ENCODE assay signal across 8 cellular contexts in genomic region chr20:60055740-60056139, GRCh38.
DNase-seq lines count a peak whose midpoint lies in the region; ATAC-seq and TF ChIP-seq lines count a peak whose summit lies in the region.

No MANE protein-coding gene starts in this region.

- BruUV-seq in MCF 10A (replicated peaks; lab: Mats Ljungman, UMichigan), result no TSS peak

- no peaks in the 10 kb centered on the region for H3K9me3 ChIP-seq in breast epithelium
- no peaks in the 10 kb centered on the region for H3K9me3 ChIP-seq in esophagus muscularis mucosa

- H3K4me1 Mint-ChIP-seq in MCF 10A (ENCODE audit: insufficient read depth, unreplicated experiment), result peaks cover 12% of the 10 kb centered on the region
- peaks cover 45% of the 10 kb centered on the region for H3K4me1 Mint-ChIP-seq in stimulated activated naive CD8-positive, alpha-beta T cell treated with anti-CD3 and anti-CD28 coated beads, Interleukin-15, amount 100 ng/mL, for 72 hours

- H3K27me3 Mint-ChIP-seq in MCF 10A (ENCODE audit: insufficient read depth, unreplicated experiment), result no peaks in the 10 kb centered on the region
- H3K27me3 Mint-ChIP-seq in stimulated activated naive CD8-positive, alpha-beta T cell treated with anti-CD3 and anti-CD28 coated beads, Interleukin-15, amount 100 ng/mL, for 72 hours, result peaks cover 7% of the 10 kb centered on the region

- CTCF ChIA-PET in MCF 10A (lab: Yijun Ruan, JAX), result interaction anchor here (0.5 to 14.5 kb wide), 19 partner anchors 9 to 1841 kb away, joined by 3 to 360 read pairs (median 10); partner anchors contain the start of gene CDH26

- intact Hi-C loops in MCF 10A (cut with micrococcal nuclease), result loop anchor here (2.0 kb wide), 1 partner anchor 155 kb away; no protein-coding TSS in a partner anchor
- intact Hi-C loops in breast epithelium (cut with DNase I; ENCODE audit: low total_unique reads), result no loop called here
- intact Hi-C loops in left ventricle myocardium superior (cut with micrococcal nuclease), result no loop called here
- intact Hi-C loops in esophagus muscularis mucosa (cut with DNase I), result no loop called here

- H3K27ac ChIP-seq in breast epithelium, result no peak overlapping the region
- no peak overlapping the region for H3K27ac ChIP-seq in esophagus muscularis mucosa (replicated peaks in 1 of 4)

- ATAC-seq in left ventricle myocardium superior, result peak; percentile 61
- peak; percentile 77 for ATAC-seq in stimulated activated naive CD8-positive, alpha-beta T cell treated with anti-CD3 and anti-CD28 coated beads, Interleukin-15, amount 100 ng/mL, for 72 hours

- POLR2A ChIA-PET in MCF 10A (lab: Yijun Ruan, JAX), result interaction anchor here (0.7 to 1.1 kb wide), 2 partner anchors 15 to 84 kb away, joined by 4 read pairs; no protein-coding TSS in a partner anchor

- WGBS in esophagus muscularis mucosa, result 91% methylated on average over 14 of the region's 14 CpGs

- TF ChIP-seq POLR2A in breast epithelium (IDR thresholded peaks at IDR 0.05) (no peak), esophagus muscularis mucosa (IDR thresholded peaks at IDR 0.05; ENCODE audit: low read depth) (no peak)

- H3K4me3 ChIP-seq in breast epithelium (no peak overlapping the region), esophagus muscularis mucosa (no peak overlapping the region)

- H3K9me3 Mint-ChIP-seq in MCF 10A (ENCODE audit: unreplicated experiment), result no peaks in the 10 kb centered on the region
- no peaks in the 10 kb centered on the region for H3K9me3 Mint-ChIP-seq in stimulated activated naive CD8-positive, alpha-beta T cell treated with anti-CD3 and anti-CD28 coated beads, Interleukin-15, amount 100 ng/mL, for 72 hours

- peak overlapping the region; percentile 51 for H3K27ac Mint-ChIP-seq in MCF 10A (ENCODE audit: low read depth, unreplicated experiment)
- peak overlapping the region; percentile 1 to 79 for H3K27ac Mint-ChIP-seq in stimulated activated naive CD8-positive, alpha-beta T cell treated with anti-CD3 and anti-CD28 coated beads, Interleukin-15, amount 100 ng/mL, for 72 hours

- peaks cover 0 to 4% of the 10 kb centered on the region in 2 donors for H3K4me1 ChIP-seq in breast epithelium
- H3K4me1 ChIP-seq in esophagus muscularis mucosa, result peaks cover 14 to 24% (median 20%) of the 10 kb centered on the region in 4 donors

- no peak overlapping the region for H3K4me3 Mint-ChIP-seq in MCF 10A (ENCODE audit: unreplicated experiment)
- peak overlapping the region; percentile 51 to 75 for H3K4me3 Mint-ChIP-seq in stimulated activated naive CD8-positive, alpha-beta T cell treated with anti-CD3 and anti-CD28 coated beads, Interleukin-15, amount 100 ng/mL, for 72 hours

- TF ChIP-seq EP300 in esophagus muscularis mucosa (IDR thresholded peaks at IDR 0.05), result no peak

- no peaks in the 10 kb centered on the region for H3K36me3 Mint-ChIP-seq in MCF 10A (ENCODE audit: insufficient read depth, unreplicated experiment)

- no peak for TF ChIP-seq CTCF in MCF 10A (IDR thresholded peaks at IDR 0.05; ENCODE audit: unreplicated experiment)
- no peak for TF ChIP-seq CTCF in breast epithelium (IDR thresholded peaks at IDR 0.05)
- no peak for TF ChIP-seq CTCF in esophagus muscularis mucosa (IDR thresholded peaks at IDR 0.05)

- no peaks in the 10 kb centered on the region for H3K36me3 ChIP-seq in breast epithelium
- no peaks in the 10 kb centered on the region for H3K36me3 ChIP-seq in esophagus muscularis mucosa

- no peak for DNase-seq in MCF 10A (ENCODE audit: unreplicated experiment)
- DNase-seq in breast epithelium (ENCODE audit: low spot score in 2 of 2), result no peak
- DNase-seq in activated CD8-positive, alpha-beta memory T cell treated with anti-CD3 and anti-CD28 coated beads for 4 hours (ENCODE audit: low read depth in 2 of 2), result peak; percentile 14 to 30
- DNase-seq in left ventricle myocardium superior, result peak; percentile 63
- DNase-seq in stimulated activated naive CD8-positive, alpha-beta T cell treated with anti-CD3 and anti-CD28 coated beads, Interleukin-15, amount 100 ng/mL, for 72 hours, result peak; percentile 13 to 43
- no peak for DNase-seq in NAMALWA (ENCODE audit: low spot score)
- no peak for DNase-seq in esophagus muscularis mucosa (ENCODE audit: extremely low spot score)
- DNase-seq in NCI-H2196 treated with DMSO at 0.1 percent for 48 hours (lab: John Stamatoyannopoulos, UW; ENCODE audit: unreplicated experiment), result no peak

- H3K27me3 ChIP-seq in breast epithelium, result peaks cover 0 to 12% of the 10 kb centered on the region in 2 donors
- H3K27me3 ChIP-seq in esophagus muscularis mucosa, result peaks cover 0 to 57% (median 0%) of the 10 kb centered on the region in 4 donors

Comparison
In these comparisons a context has a peak if more than half of its experiments do, and no peak if none do; other contexts are left out.
1. DNase-seq: peak in activated CD8-positive, alpha-beta memory T cell treated with anti-CD3 and anti-CD28 coated beads for 4 hours (2 of 2), left ventricle myocardium superior (single experiment) and stimulated activated naive CD8-positive, alpha-beta T cell treated with anti-CD3 and anti-CD28 coated beads, Interleukin-15, amount 100 ng/mL, for 72 hours (2 of 2); none in MCF 10A (single experiment), breast epithelium (0 of 2), NAMALWA (single experiment), esophagus muscularis mucosa (single experiment) and NCI-H2196 treated with DMSO at 0.1 percent for 48 hours (single experiment).